8 cellular contexts compared by ENCODE assay signal in the genomic region with DNA sequence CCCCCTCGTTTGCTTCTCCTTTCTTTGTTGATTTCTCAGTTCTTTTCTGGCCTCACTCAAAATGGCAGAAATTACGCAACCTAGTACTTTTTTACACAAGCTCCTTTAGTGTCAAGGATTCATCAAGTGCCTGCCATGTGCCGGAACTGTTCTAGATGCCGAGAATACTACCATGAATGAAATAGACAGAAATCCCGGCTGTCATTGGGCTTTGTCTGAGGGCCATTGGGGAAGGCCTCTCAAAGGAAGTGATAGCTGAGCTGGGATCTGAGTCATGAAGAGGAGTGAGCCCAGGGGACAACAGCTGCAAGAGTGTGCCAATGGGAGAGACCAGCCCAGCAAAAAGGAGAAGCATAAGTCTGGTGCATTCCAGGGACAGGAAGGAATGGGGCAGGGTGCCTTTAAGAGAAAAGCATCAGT. TPM values are rescaled to one million over a fixed set of nuclear protein-coding genes. Genes with fewer than 3 reads are reported as not detected.
A peak's percentile ranks its signal among the peaks of the same experiment; 100 is the strongest.
DNase-seq lines count a peak whose midpoint lies in the region; ATAC-seq lines count a peak whose summit lies in the region.

No MANE protein-coding gene starts in this region.

- intact Hi-C loops in left cardiac atrium (cut with DNase I) (no loop called here), sciatic nerve (cut with DNase I) (no loop called here)

- ATAC-seq in left cardiac atrium = peak; percentile 79 to 93
- ATAC-seq in sciatic nerve = peak; percentile 77
- ATAC-seq in HG03196 (IDR thresholded peaks at IDR 0.05; ENCODE audit: unreplicated experiment) = no peak
- no peak for ATAC-seq in GM18502 (IDR thresholded peaks at IDR 0.05; ENCODE audit: poor library complexity, unreplicated experiment)
- ATAC-seq in HG02623 (IDR thresholded peaks at IDR 0.05; ENCODE audit: unreplicated experiment) = no peak

- peak; percentile 14 for DNase-seq in HT-29 (ENCODE audit: low spot score)
- peak; percentile 20 for DNase-seq in T1000 (lab: John Stamatoyannopoulos, UW)
- peak; percentile 68 for DNase-seq in left cardiac atrium
- no peak for DNase-seq in sciatic nerve (ENCODE audit: low spot score)
- DNase-seq in activated naive CD4-positive, alpha-beta T cell treated with anti-CD3 and anti-CD28 coated beads, Interleukin-2, amount 50 U/mL, for 16 hours = no peak

RNA-seq across cellular contexts. Expression of a gene that starts 34.3 kb away (rescaled TPM):
- total RNA-seq in HT-29 (2014; rRNA removed; shearing (Covaris generic)) = 52.9 and 60.7 TPM in 2 replicates
- 100 to 1,000 TPM; 260 to 326 TPM for total RNA-seq in left cardiac atrium
- 210 TPM for total RNA-seq in sciatic nerve

Comparison
In these comparisons a context has a peak if more than half of its experiments do, and no peak if none do; other contexts are left out.
1. DNase-seq: peak in HT-29 (single experiment), T1000 (single experiment) and left cardiac atrium (single experiment); none in sciatic nerve (single experiment) and activated naive CD4-positive, alpha-beta T cell treated with anti-CD3 and anti-CD28 coated beads, Interleukin-2, amount 50 U/mL, for 16 hours (single experiment).
2. ATAC-seq: peak in left cardiac atrium (2 of 2) and sciatic nerve (single experiment); none in HG03196 (single experiment), GM18502 (single experiment) and HG02623 (single experiment).